In genomic region chr7:112001089-112001826, GRCh38 we compare ENCODE assay signal across 9 cellular contexts.
DNase-seq lines count a peak whose midpoint lies in the region.
"Had no signal": no experiment of that assay in that cellular context is flagged by ENCODE, and none has a peak within 500 bp of the region (broad histone marks: within the 10 kb centered on the region; RNA-seq: fewer than 3 reads in every experiment).

No MANE protein-coding gene starts in this region.

- DNase-seq in HS-5 (ENCODE audit: low read depth) (peak; percentile 73), adipocyte (ENCODE audit: low read depth) (peak; percentile 79), globus pallidus (ENCODE audit: low spot score) (peak; percentile 71), superior temporal gyrus (ENCODE audit: extremely low spot score) (peak; percentile 70), NCI-H774 (lab: John Stamatoyannopoulos, UW) (no peak), SIG-M5 treated with dmso at 0.1 percent for 504 hours (lab: John Stamatoyannopoulos, UW; ENCODE audit: unreplicated experiment) (no peak)
- no peak for DNase-seq in stimulated activated CD4-positive, alpha-beta T cell treated with anti-CD3 and anti-CD28 coated beads, Interleukin-12 subunit alpha, Interleukin-12 subunit beta, amount 100 ng/mL, for 4 hours
- DNase-seq: T-helper 9 cell had no signal

- no peaks in the 10 kb centered on the region for H3K36me3 ChIP-seq in adipocyte (ENCODE audit: control insufficient read depth, insufficient read depth, low read length, severe bottlenecking)
- H3K36me3 ChIP-seq: neural progenitor cell had no signal

- no peak overlapping the region for H3K4me3 ChIP-seq in adipocyte (ENCODE audit: low read length)
- H3K4me3 ChIP-seq: neural progenitor cell had no signal

- no peaks in the 10 kb centered on the region for H3K27me3 ChIP-seq in adipocyte (replicated peaks; ENCODE audit: control insufficient read depth, insufficient read depth, low read length)
- H3K27me3 ChIP-seq: neural progenitor cell had no signal

- peaks cover 5% of the 10 kb centered on the region for H3K4me1 ChIP-seq in adipocyte (ENCODE audit: control insufficient read depth, insufficient read depth, low read length)
- H3K4me1 ChIP-seq: neural progenitor cell had no signal

- no peak overlapping the region for H3K9ac ChIP-seq in adipocyte (ENCODE audit: low read length)
- H3K9ac ChIP-seq: neural progenitor cell had no signal

- no peaks in the 10 kb centered on the region for H3K9me3 ChIP-seq in adipocyte (ENCODE audit: control insufficient read depth, low read length)

Comparison
In these comparisons a context has a peak if more than half of its experiments do, and no peak if none do; other contexts are left out.
1. DNase-seq: peak in HS-5 (single experiment), adipocyte (single experiment), globus pallidus (single experiment) and superior temporal gyrus (single experiment); none in stimulated activated CD4-positive, alpha-beta T cell treated with anti-CD3 and anti-CD28 coated beads, Interleukin-12 subunit alpha, Interleukin-12 subunit beta, amount 100 ng/mL, for 4 hours (single experiment), NCI-H774 (single experiment) and SIG-M5 treated with dmso at 0.1 percent for 504 hours (single experiment).